Comparison of ENCODE assay signal across 8 cellular contexts in the genomic region with DNA sequence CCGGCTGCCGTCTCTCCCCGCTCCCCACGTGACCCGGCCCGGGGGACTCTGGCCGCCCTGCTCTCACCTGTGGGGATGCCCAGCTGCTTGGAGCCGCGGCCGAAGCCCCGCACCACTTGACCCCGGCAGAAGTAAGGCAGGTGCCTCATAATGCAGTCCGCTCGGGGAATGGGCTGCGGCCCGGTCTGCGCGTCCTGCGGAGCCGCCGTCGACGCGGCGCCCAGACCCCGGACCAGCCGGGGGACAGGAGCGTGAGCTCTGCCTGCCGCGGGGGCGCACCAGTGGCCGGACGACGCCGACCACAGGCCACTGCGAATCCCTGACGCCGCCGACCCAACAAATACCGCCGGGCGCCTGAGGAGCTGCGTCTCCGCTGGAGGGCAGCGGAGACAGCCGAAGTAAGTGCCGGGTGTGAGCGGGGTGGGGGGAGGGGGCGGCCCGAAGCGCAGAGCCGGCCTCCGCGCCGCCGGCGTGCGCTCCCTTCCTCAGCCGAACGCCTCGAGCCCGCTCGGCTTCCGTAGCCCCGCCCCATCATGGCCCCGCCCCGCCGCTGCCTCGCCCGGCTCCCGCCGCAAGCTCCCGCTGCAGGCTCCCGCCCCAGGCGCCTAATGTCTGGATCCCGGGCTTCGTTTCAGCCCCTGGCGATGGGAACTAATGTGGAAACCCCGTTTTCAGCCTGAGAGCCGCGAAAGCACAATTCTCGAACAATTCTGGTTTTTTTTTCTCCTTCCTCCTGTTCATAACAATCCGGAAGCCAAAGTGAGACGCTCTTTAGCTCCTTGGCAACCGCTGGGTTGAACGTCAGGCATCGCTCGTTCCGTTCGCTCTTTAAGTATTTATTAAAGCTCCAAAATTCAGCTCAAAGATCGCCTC. TPM values are rescaled to one million over a fixed set of nuclear protein-coding genes. Genes with fewer than 3 reads are reported as not detected.
DNase-seq lines count a peak whose midpoint lies in the region; ATAC-seq and TF ChIP-seq lines count a peak whose summit lies in the region.

A gene (minus strand): TSS at position 404 of the 873 bp plus-strand sequence. CDS start 255 bp downstream, at position 149.

- H3K4me1 ChIP-seq in GM23338 (ENCODE audit: insufficient read depth), result no peaks in the 10 kb centered on the region; the same call in 1 of the 2 replicates
- H3K4me1 ChIP-seq in RWPE2 (ENCODE audit: insufficient read depth, poor library complexity, severe bottlenecking), result no peaks in the 10 kb centered on the region
- no peaks in the 10 kb centered on the region for H3K4me1 ChIP-seq in neural progenitor cell
- peaks cover 0 to 21% (median 16%) of the 10 kb centered on the region in 5 donors for H3K4me1 ChIP-seq in subcutaneous abdominal adipose tissue (ENCODE audit: control insufficient read depth in 5 of 5, insufficient read depth in 5 of 5, low read length in 5 of 5)

- H3K36me3 ChIP-seq in GM23338 (ENCODE audit: insufficient read depth) (no peaks in the 10 kb centered on the region), RWPE2 (ENCODE audit: low read depth) (peaks cover 16% of the 10 kb centered on the region), neural progenitor cell (peaks cover 7% of the 10 kb centered on the region), subcutaneous abdominal adipose tissue (ENCODE audit: control insufficient read depth in 5 of 5, insufficient read depth in 5 of 5, low read length in 5 of 5) (peaks cover 0 to 3% (median 0%) of the 10 kb centered on the region in 5 donors)

- H3K9me3 Mint-ChIP-seq in GM23338, result peaks cover 2% of the 10 kb centered on the region; the same call in 1 of the 3 replicates
- H3K9me3 Mint-ChIP-seq in neural progenitor cell, result peaks cover 7% of the 10 kb centered on the region

- H3K27me3 Mint-ChIP-seq in GM23338 (ENCODE audit: insufficient read depth, low read depth, poor library complexity) (peaks cover 3% of the 10 kb centered on the region), neural progenitor cell (ENCODE audit: insufficient read depth, low read depth) (peaks cover 5% of the 10 kb centered on the region)

- H4K20me1 ChIP-seq in GM23338 (replicated peaks; ENCODE audit: insufficient read depth), result no peaks in the 10 kb centered on the region
- no peaks in the 10 kb centered on the region for H4K20me1 ChIP-seq in neural progenitor cell (ENCODE audit: low read depth)

- peak within 1 kb of the TSS; percentile 94 for H2AFZ ChIP-seq in GM23338
- peak within 1 kb of the TSS; percentile 97 for H2AFZ ChIP-seq in neural progenitor cell (replicated peaks)

- H3K9me2 ChIP-seq in GM23338 (ENCODE audit: insufficient read depth), result no peaks in the 10 kb centered on the region

- ATAC-seq in GM23338 (peak; percentile 84), RWPE2 (ENCODE audit: low read depth) (peak; percentile 85)

- peak in 1 of 2 experiments; percentile 65; a peak in 2 of 4 replicates for TF ChIP-seq CTCF in GM23338 (conservative IDR thresholded peaks at IDR 0.05; ENCODE audit: low read depth in 2 of 2)
- peak; percentile 61 for TF ChIP-seq CTCF in RWPE2 (IDR thresholded peaks at IDR 0.05; ENCODE audit: poor library complexity, severe bottlenecking)
- peak; percentile 47 for TF ChIP-seq CTCF in foreskin fibroblast (IDR thresholded peaks at IDR 0.05; ENCODE audit: low read depth, low read length)
- peak; percentile 58 for TF ChIP-seq CTCF in neural progenitor cell (IDR thresholded peaks at IDR 0.05)

- peak within 1 kb of the TSS; percentile 95 for H3K27ac ChIP-seq in GM23338 (ENCODE audit: low read depth)
- peak within 1 kb of the TSS; percentile 54 for H3K27ac ChIP-seq in RWPE2 (ENCODE audit: poor library complexity, severe bottlenecking)
- peak within 1 kb of the TSS; percentile 86 for H3K27ac ChIP-seq in neural progenitor cell
- peak within 1 kb of the TSS; percentile 97 for H3K27ac ChIP-seq in subcutaneous abdominal adipose tissue (ENCODE audit: low read depth, low read length)

- H3K27ac Mint-ChIP-seq in GM23338 (peak within 1 kb of the TSS; percentile 95), neural progenitor cell (peak within 1 kb of the TSS; percentile 95)

- H3K9ac ChIP-seq in neural progenitor cell (peak within 1 kb of the TSS; percentile 47), subcutaneous abdominal adipose tissue (ENCODE audit: low read length in 5 of 5) (peak within 1 kb of the TSS; percentile 89 to 99 (median 93))

- H3K36me3 Mint-ChIP-seq in GM23338 (ENCODE audit: low read depth) (peaks cover 15% of the 10 kb centered on the region; the same call in 2 of the 3 replicates), neural progenitor cell (peaks cover 13% of the 10 kb centered on the region)

- H3K27me3 ChIP-seq in GM23338 (ENCODE audit: insufficient read depth) (no peaks in the 10 kb centered on the region), RWPE2 (ENCODE audit: insufficient read depth, poor library complexity, severe bottlenecking) (no peaks in the 10 kb centered on the region), neural progenitor cell (no peaks in the 10 kb centered on the region), subcutaneous abdominal adipose tissue (ENCODE audit: control insufficient read depth in 5 of 5, insufficient read depth in 4 of 5, low read length in 5 of 5) (no peaks in the 10 kb centered on the region)

- H3K4me3 Mint-ChIP-seq in GM23338 (peak within 1 kb of the TSS; percentile 88), neural progenitor cell (peak within 1 kb of the TSS; percentile 96)

- DNase-seq in ELR (ENCODE audit: low read depth) (peak; percentile 90), GM23338 (ENCODE audit: low spot score) (peak; percentile 93), LHCN-M2 (ENCODE audit: low read depth) (peak; percentile 91), RWPE2 (ENCODE audit: low spot score) (peak; percentile 82), activated gamma-delta T cell treated with Interleukin-2 at 50 U/mL for 16 hours (peak; percentile 92), foreskin fibroblast (peak; percentile 95 to 98), neural progenitor cell (ENCODE audit: low spot score) (peak; percentile 97)

- peaks cover 3% of the 10 kb centered on the region for H3K9me3 ChIP-seq in RWPE2 (ENCODE audit: severe bottlenecking)
- no peaks in the 10 kb centered on the region for H3K9me3 ChIP-seq in neural progenitor cell (ENCODE audit: low read depth)
- H3K9me3 ChIP-seq in subcutaneous abdominal adipose tissue (ENCODE audit: control insufficient read depth in 5 of 5, low read length in 5 of 5), result peaks cover 0 to 4% (median 0%) of the 10 kb centered on the region in 5 donors

- peak within 1 kb of the TSS; percentile 92 for H3K4me2 ChIP-seq in GM23338
- peak within 1 kb of the TSS; percentile 92 for H3K4me2 ChIP-seq in neural progenitor cell

- H3K4me1 Mint-ChIP-seq in GM23338, result peaks cover 2% of the 10 kb centered on the region; the same call in 1 of the 3 replicates
- H3K4me1 Mint-ChIP-seq in neural progenitor cell, result peaks cover 10% of the 10 kb centered on the region

- H3K4me3 ChIP-seq in GM23338 (peak within 1 kb of the TSS; percentile 75), RWPE2 (ENCODE audit: severe bottlenecking) (peak within 1 kb of the TSS; percentile 71), foreskin fibroblast (ENCODE audit: low read depth in 1 of 2, low read length in 2 of 2) (peak within 1 kb of the TSS; percentile 64 to 77), neural progenitor cell (peak within 1 kb of the TSS; percentile 64), subcutaneous abdominal adipose tissue (ENCODE audit: low read depth in 1 of 5, low read length in 5 of 5) (peak within 1 kb of the TSS; percentile 73 to 98 (median 96))

- H3F3A ChIP-seq in GM23338 (replicated peaks; ENCODE audit: low read depth) (peaks cover 10% of the 10 kb centered on the region), neural progenitor cell (ENCODE audit: low read depth) (peaks cover 23% of the 10 kb centered on the region)

- H3K79me2 ChIP-seq in GM23338 (replicated peaks; ENCODE audit: insufficient read depth), result peaks cover 25% of the 10 kb centered on the region
- H3K79me2 ChIP-seq in neural progenitor cell (ENCODE audit: low read depth), result peaks cover 39% of the 10 kb centered on the region

TF ChIP-seq in GM23338, 12 proteins besides CTCF, POLR2A, EP300 and RAD21 (continues in another document):
- TF ChIP-seq NANOG (IDR thresholded peaks at IDR 0.05; ENCODE audit: borderline replicate concordance), result no peak
- TF ChIP-seq, protein P1, sequence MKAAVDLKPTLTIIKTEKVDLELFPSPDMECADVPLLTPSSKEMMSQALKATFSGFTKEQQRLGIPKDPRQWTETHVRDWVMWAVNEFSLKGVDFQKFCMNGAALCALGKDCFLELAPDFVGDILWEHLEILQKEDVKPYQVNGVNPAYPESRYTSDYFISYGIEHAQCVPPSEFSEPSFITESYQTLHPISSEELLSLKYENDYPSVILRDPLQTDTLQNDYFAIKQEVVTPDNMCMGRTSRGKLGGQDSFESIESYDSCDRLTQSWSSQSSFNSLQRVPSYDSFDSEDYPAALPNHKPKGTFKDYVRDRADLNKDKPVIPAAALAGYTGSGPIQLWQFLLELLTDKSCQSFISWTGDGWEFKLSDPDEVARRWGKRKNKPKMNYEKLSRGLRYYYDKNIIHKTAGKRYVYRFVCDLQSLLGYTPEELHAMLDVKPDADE (IDR thresholded peaks at IDR 0.05), result 0 out of 2 replicates have a peak, but pooled peaks have one; percentile 19
- TF ChIP-seq POLR2AphosphoS5 (IDR thresholded peaks at IDR 0.05; ENCODE audit: low read depth), result peak; percentile 55; the same call in 1 of the 2 replicates
- no peak for TF ChIP-seq STAT1 (IDR thresholded peaks at IDR 0.05; ENCODE audit: unreplicated experiment)
- TF ChIP-seq EZH2 (IDR thresholded peaks at IDR 0.05; ENCODE audit: low read depth, unreplicated experiment), result no peak

RNA-seq across cellular contexts. Expression of the gene that starts here (rescaled TPM):
- total RNA-seq in GM23338 (2014; rRNA removed; shearing (Covaris generic)), result 15.2 and 19.0 TPM in 2 replicates
- 15.4 and 17.3 TPM in 2 replicates for polyA plus RNA-seq in GM23338 (2016; fragmentation: Nextera tagmentation; extraction: Ambion mirVana)
- total RNA-seq in LHCN-M2 (2014; rRNA removed) (33.8 and 36.9 TPM in 2 replicates), neural progenitor cell (ENCODE audit: low replicate concordance) (18.7 and 24.7 TPM in 2 replicates)
- polyA plus RNA-seq in LHCN-M2 (2012), result 9.0 TPM

Comparison
In these comparisons a context has a peak if more than half of its experiments do, and no peak if none do; other contexts are left out.
1. Peak in every context shown above with its lines: DNase-seq, ATAC-seq, H3K4me3 ChIP-seq and H3K27ac ChIP-seq.